In genomic region chr11:47766363-47767227, GRCh38 we compare ENCODE assay signal across 8 cellular contexts.
DNase-seq lines count a peak whose midpoint lies in the region; ATAC-seq and TF ChIP-seq lines count a peak whose summit lies in the region.

No MANE protein-coding gene starts in this region.

- DNase-seq in RKO (ENCODE audit: low spot score), result peak; percentile 73
- peak; percentile 65 for DNase-seq in activated gamma-delta T cell treated with Interleukin-2 at 50 U/mL for 16 hours
- DNase-seq in foreskin melanocyte, result peak; percentile 59

- peak overlapping the region; percentile 87 to 100 (median 99) for H3K27ac ChIP-seq in BLaER1 treated with 17β-estradiol and CSF1 and Interleukin-3, amounts not matched to agents 10 nM and 100 nM
- H3K27ac ChIP-seq in neutrophil (peak overlapping the region; percentile 91), subcutaneous abdominal adipose tissue (ENCODE audit: low read depth, low read length) (peak overlapping the region; percentile 98)

- peaks cover 40 to 50% (median 47%) of the 10 kb centered on the region in 11 experiments; a peak in 21 of 22 replicates for H4K20me1 ChIP-seq in BLaER1 treated with 17β-estradiol and CSF1 and Interleukin-3, amounts not matched to agents 10 nM and 100 nM

- no peaks in the 10 kb centered on the region for H3K9me3 ChIP-seq in BLaER1 treated with 17β-estradiol and CSF1 and Interleukin-3, amounts not matched to agents 10 nM and 100 nM (replicated peaks in 1 of 11)
- no peaks in the 10 kb centered on the region for H3K9me3 ChIP-seq in neutrophil
- H3K9me3 ChIP-seq in subcutaneous abdominal adipose tissue (ENCODE audit: control insufficient read depth in 5 of 5, low read length in 5 of 5), result no peaks in the 10 kb centered on the region

- peak; percentile 58 for TF ChIP-seq POLR2A in GM19193 (IDR thresholded peaks at IDR 0.05; ENCODE audit: extremely low read depth, insufficient read depth, insufficient read length)

- no peaks in the 10 kb centered on the region for H3K27me3 ChIP-seq in BLaER1 treated with 17β-estradiol and CSF1 and Interleukin-3, amounts not matched to agents 10 nM and 100 nM
- H3K27me3 ChIP-seq in neutrophil (no peaks in the 10 kb centered on the region), subcutaneous abdominal adipose tissue (ENCODE audit: control insufficient read depth in 5 of 5, insufficient read depth in 4 of 5, low read length in 5 of 5) (no peaks in the 10 kb centered on the region)

- H3K4me3 ChIP-seq in BLaER1 treated with 17β-estradiol and CSF1 and Interleukin-3, amounts not matched to agents 10 nM and 100 nM, result peak overlapping the region; percentile 79 to 97 (median 90)
- H3K4me3 ChIP-seq in neutrophil (ENCODE audit: low read depth in 1 of 2, low read length in 1 of 2) (peak overlapping the region; percentile 85 to 92), subcutaneous abdominal adipose tissue (ENCODE audit: low read depth in 1 of 5, low read length in 5 of 5) (peak overlapping the region; percentile 64 to 94 (median 84))

- peaks cover 34 to 44% (median 39%) of the 10 kb centered on the region in 11 experiments for H3K36me3 ChIP-seq in BLaER1 treated with 17β-estradiol and CSF1 and Interleukin-3, amounts not matched to agents 10 nM and 100 nM
- H3K36me3 ChIP-seq in neutrophil (peaks cover 21% of the 10 kb centered on the region), subcutaneous abdominal adipose tissue (ENCODE audit: control insufficient read depth in 5 of 5, insufficient read depth in 5 of 5, low read length in 5 of 5) (peaks cover 8 to 28% (median 21%) of the 10 kb centered on the region in 5 donors)

- TF ChIP-seq CTCF in neutrophil (IDR thresholded peaks at IDR 0.05), result no peak

- peak overlapping the region; percentile 95 to 100 (median 99) for H3K9ac ChIP-seq in BLaER1 treated with 17β-estradiol and CSF1 and Interleukin-3, amounts not matched to agents 10 nM and 100 nM
- H3K9ac ChIP-seq in subcutaneous abdominal adipose tissue (ENCODE audit: low read length in 5 of 5), result peak overlapping the region; percentile 66 to 98 (median 97)

- peak overlapping the region; percentile 71 to 98 (median 84) for H3K4me2 ChIP-seq in BLaER1 treated with 17β-estradiol and CSF1 and Interleukin-3, amounts not matched to agents 10 nM and 100 nM

- peaks cover 19 to 34% (median 29%) of the 10 kb centered on the region in 10 experiments for H3K4me1 ChIP-seq in BLaER1 treated with 17β-estradiol and CSF1 and Interleukin-3, amounts not matched to agents 10 nM and 100 nM
- H3K4me1 ChIP-seq in neutrophil (ENCODE audit: control insufficient read depth in 1 of 2, insufficient read depth in 1 of 2, low read depth in 1 of 2, low read length in 1 of 2), result peaks cover 20 to 22% of the 10 kb centered on the region in 2 experiments
- H3K4me1 ChIP-seq in subcutaneous abdominal adipose tissue (ENCODE audit: control insufficient read depth in 5 of 5, insufficient read depth in 5 of 5, low read length in 5 of 5), result peaks cover 4 to 36% (median 25%) of the 10 kb centered on the region in 5 donors

- peak; percentile 32 for ATAC-seq in HG03439 (IDR thresholded peaks at IDR 0.05; ENCODE audit: unreplicated experiment)

Comparison
In these comparisons a context has a peak if more than half of its experiments do, and no peak if none do; other contexts are left out.
1. Peak in every context shown above with its lines: DNase-seq, ATAC-seq, H3K4me3 ChIP-seq and H3K27ac ChIP-seq.